Comparison of ENCODE assay signal across 16 cellular contexts in genomic region chr1:70196333-70196732, GRCh38. TPM values are rescaled to one million over a fixed set of nuclear protein-coding genes. Genes with fewer than 3 reads are reported as not detected.
A peak's percentile ranks its signal among the peaks of the same experiment; 100 is the strongest.
DNase-seq lines count a peak whose midpoint lies in the region; ATAC-seq, FAIRE-seq and TF ChIP-seq lines count a peak whose summit lies in the region.
"Had no signal": no experiment of that assay in that cellular context is flagged by ENCODE, and none has a peak within 500 bp of the region (broad histone marks: within the 10 kb centered on the region; RNA-seq: fewer than 3 reads in every experiment).

No MANE protein-coding gene starts in this region.

- ATAC-seq in Panc1, result no peak
- no peak for ATAC-seq in GM18502 (IDR thresholded peaks at IDR 0.05; ENCODE audit: poor library complexity, unreplicated experiment)
- ATAC-seq in Right ventricle myocardium inferior, result no peak

- H3K27ac ChIP-seq in Panc1 (ENCODE audit: low read length), result no peak overlapping the region
- no peak overlapping the region for H3K27ac ChIP-seq in endodermal cell (ENCODE audit: low read depth, low read length)
- no peak overlapping the region for H3K27ac ChIP-seq in small intestine (ENCODE audit: low read depth in 1 of 2, low read length in 1 of 2)
- H3K27ac ChIP-seq: 22Rv1, BLaER1 had no signal

- peak; percentile 33 for FAIRE-seq in H54 (lab: Jason Lieb, UNC)
- FAIRE-seq in small intestine (lab: Jason Lieb, UNC), result no peak

- BruUV-seq in Panc1 (replicated peaks; lab: Mats Ljungman, UMichigan), result no TSS peak

- in situ Hi-C loops in Panc1 (cut with HindIII; ENCODE audit: low pct_unique_long_range_greater_than_20kb, low sequenced_read_pairs), result no loop called here

- H3K27me3 ChIP-seq in Panc1 (ENCODE audit: control insufficient read depth, insufficient read depth, low read length) (no peaks in the 10 kb centered on the region), endodermal cell (ENCODE audit: control insufficient read depth, insufficient read depth, low read length, poor library complexity, severe bottlenecking) (no peaks in the 10 kb centered on the region), small intestine (ENCODE audit: control insufficient read depth in 2 of 2, insufficient read depth in 2 of 2, low read length in 2 of 2) (no peaks in the 10 kb centered on the region)
- H3K27me3 ChIP-seq: BLaER1 had no signal

- H3K9me3 Mint-ChIP-seq in endodermal cell, result no peaks in the 10 kb centered on the region

- H3K4me3 Mint-ChIP-seq in endodermal cell, result no peak overlapping the region
- H3K4me3 Mint-ChIP-seq: CD4-positive, CD25-positive, alpha-beta regulatory T cell; H9 had no signal

- H3K36me3 Mint-ChIP-seq in endodermal cell (ENCODE audit: low read depth), result no peaks in the 10 kb centered on the region

- no peaks in the 10 kb centered on the region for H3K4me1 ChIP-seq in Panc1 (ENCODE audit: control insufficient read depth, insufficient read depth, low read length)
- H3K4me1 ChIP-seq in endodermal cell (ENCODE audit: control insufficient read depth, insufficient read depth, low read length), result no peaks in the 10 kb centered on the region
- no peaks in the 10 kb centered on the region for H3K4me1 ChIP-seq in small intestine (ENCODE audit: control insufficient read depth in 2 of 2, insufficient read depth in 1 of 2, low read depth in 1 of 2, low read length in 1 of 2)
- H3K4me1 ChIP-seq: BLaER1 had no signal

- TF ChIP-seq CTCF in GM10266 (IDR thresholded peaks at IDR 0.05; ENCODE audit: control insufficient read depth, insufficient read depth, low read depth, missing control alignments) (peak; percentile 10), Panc1 (IDR thresholded peaks at IDR 0.05) (peak; percentile 9; the same call in 1 of the 2 replicates), endodermal cell (conservative IDR thresholded peaks at IDR 0.05) (no peak)

- WGBS in endodermal cell (ENCODE audit: insufficient coverage in 1 of 2, insufficient read length in 1 of 2), 2 experiments, result 92 to 100% methylated on average over 1 to 2 of the region's 3 CpGs
- WGBS in small intestine, 3 donors, result 96% methylated on average over 3 of the region's 3 CpGs

- no peaks in the 10 kb centered on the region for H3K27me3 Mint-ChIP-seq in endodermal cell (ENCODE audit: insufficient read depth)
- H3K27me3 Mint-ChIP-seq: CD4-positive, CD25-positive, alpha-beta regulatory T cell had no signal

- H3K4me1 Mint-ChIP-seq in endodermal cell, result no peaks in the 10 kb centered on the region
- H3K4me1 Mint-ChIP-seq: H9 had no signal

- intact Hi-C loops in Panc1 (cut with micrococcal nuclease; ENCODE audit: unreplicated experiment), result no loop called here
- intact Hi-C loops in Right ventricle myocardium inferior (cut with DNase I), result no loop called here

- no peak overlapping the region for H3K4me3 ChIP-seq in Panc1 (ENCODE audit: low read depth in 2 of 2, low read length in 2 of 2)
- H3K4me3 ChIP-seq in endodermal cell (ENCODE audit: low read length), result no peak overlapping the region
- no peak overlapping the region for H3K4me3 ChIP-seq in small intestine (ENCODE audit: low read depth in 1 of 2, low read length in 2 of 2)
- H3K4me3 ChIP-seq: BLaER1 had no signal

- POLR2A ChIA-PET in Panc1 (lab: Charles Lee), result no interaction called here

- H3K9me3 ChIP-seq in Panc1 (ENCODE audit: control insufficient read depth, insufficient read depth, low read depth, low read length), result no peaks in the 10 kb centered on the region
- H3K9me3 ChIP-seq in endodermal cell (ENCODE audit: control insufficient read depth, low read length), result peaks cover 5% of the 10 kb centered on the region
- H3K9me3 ChIP-seq in small intestine (ENCODE audit: control insufficient read depth, low read depth), result no peaks in the 10 kb centered on the region
- H3K9me3 ChIP-seq: BLaER1 had no signal

- H3K27ac Mint-ChIP-seq in endodermal cell, result peak overlapping the region; percentile 24
- H3K27ac Mint-ChIP-seq: CD4-positive, CD25-positive, alpha-beta regulatory T cell had no signal

- no peak overlapping the region for H3K9ac ChIP-seq in endodermal cell (ENCODE audit: extremely low read depth, low read length, poor library complexity, severe bottlenecking)
- H3K9ac ChIP-seq: BLaER1 had no signal

- CTCF ChIA-PET in Panc1 (lab: Charles Lee), result no interaction called here

- DNase-seq in GM10266 (ENCODE audit: extremely low spot score) (no peak), H54 (ENCODE audit: insufficient read length, low spot score) (no peak), Panc1 (ENCODE audit: low read depth, low spot score) (no peak), endodermal cell (no peak), Right ventricle myocardium inferior (ENCODE audit: missing footprints) (no peak), small intestine (no peak), C1 segment of cervical spinal cord (lab: John Stamatoyannopoulos, UW) (no peak)
- DNase-seq: CD4-positive, CD25-positive, alpha-beta regulatory T cell; DMS53; GF-D8; H9; Kasumi-1; KBM-7 had no signal

- TF ChIP-seq POLR2A in H54 (IDR thresholded peaks at IDR 0.05; ENCODE audit: low read depth, low read length), result no peak

- H3K36me3 ChIP-seq in Panc1 (ENCODE audit: control insufficient read depth, insufficient read depth, low read length) (no peaks in the 10 kb centered on the region), endodermal cell (ENCODE audit: control insufficient read depth, insufficient read depth, low read length) (no peaks in the 10 kb centered on the region), small intestine (ENCODE audit: control insufficient read depth in 2 of 2, insufficient read depth in 2 of 2, low read length in 2 of 2) (no peaks in the 10 kb centered on the region)

RNA-seq across cellular contexts. Expression of gene LRRC40, which starts 9.0 kb away (rescaled TPM):
- total RNA-seq in Panc1 (2021; ENCODE audit: unreplicated experiment) (15.9 TPM), endodermal cell (10 to 100 TPM; 26.8 to 29.2 TPM), Right ventricle myocardium inferior (10.5 TPM)
- 8.1 TPM for polyA plus RNA-seq in Panc1 (2012; ENCODE audit: insufficient read length)
- 40.8 TPM for polyA plus RNA-seq in endodermal cell (2013, experiment 1 of 2)
- polyA plus RNA-seq in endodermal cell (2013, experiment 2 of 2), result 41.2 TPM
- 10 to 100 TPM; 11.5 to 17.2 (median 11.9) TPM for polyA plus RNA-seq in small intestine

RNA-seq across cellular contexts. Expression of gene SRSF11, which starts 24.8 kb away (rescaled TPM):
- 145 TPM for total RNA-seq in Panc1 (2021; ENCODE audit: unreplicated experiment)
- polyA plus RNA-seq in Panc1 (2012; ENCODE audit: insufficient read length), result 117 TPM
- total RNA-seq in endodermal cell, result 100 to 1,000 TPM; 227 to 232 TPM
- polyA plus RNA-seq in endodermal cell (2013, experiment 1 of 2), result 224 TPM
- 206 TPM for polyA plus RNA-seq in endodermal cell (2013, experiment 2 of 2)
- total RNA-seq in Right ventricle myocardium inferior, result 49.4 TPM
- 100 to 1,000 TPM in 2 of 3 donors, 10 to 100 TPM in 1; 67.3 to 227 (median 118) TPM for polyA plus RNA-seq in small intestine
